ENCODE assay signal across 8 cellular contexts in genomic region chr4:112472318-112472717, GRCh38. TPM values are rescaled to one million over a fixed set of nuclear protein-coding genes. Genes with fewer than 3 reads are reported as not detected.
"Had no signal": no experiment of that assay in that cellular context is flagged by ENCODE, and none has a peak within 500 bp of the region (broad histone marks: within the 10 kb centered on the region; RNA-seq: fewer than 3 reads in every experiment).

No MANE protein-coding gene starts in this region.

- DNase-seq: IMR-90, KBM-7, KG1 had no signal

- H3K27ac Mint-ChIP-seq: IgD-negative memory B cell had no signal

- H3K27ac ChIP-seq: HL-60, KMS-11 had no signal

- FAIRE-seq: HTR-8/SVneo had no signal

- H3K9ac ChIP-seq: KMS-11 had no signal

- H3K4me3 Mint-ChIP-seq: IgD-negative memory B cell had no signal

- H3K4me1 Mint-ChIP-seq: IgD-negative memory B cell had no signal

- H3K4me2 ChIP-seq: KMS-11 had no signal

RNA-seq across cellular contexts. Expression of gene NEUROG2, which starts 43.7 kb away (rescaled TPM):
- total RNA-seq: HT-29, IMR-90 had no signal
- polyA plus RNA-seq: IgD-negative memory B cell, IMR-90 had no signal
